Comparison of ENCODE assay signal across 22 cellular contexts in genomic region chr13:30982911-30983310, GRCh38. TPM values are rescaled to one million over a fixed set of nuclear protein-coding genes. Genes with fewer than 3 reads are reported as not detected.
DNase-seq lines count a peak whose midpoint lies in the region; ATAC-seq and TF ChIP-seq lines count a peak whose summit lies in the region.
"Had no signal": no experiment of that assay in that cellular context is flagged by ENCODE, and none has a peak within 500 bp of the region (broad histone marks: within the 10 kb centered on the region; RNA-seq: fewer than 3 reads in every experiment).

No MANE protein-coding gene starts in this region.

- H3K23ac ChIP-seq in trophoblast cell (ENCODE audit: low read length): no peak overlapping the region

- H3K9ac ChIP-seq in HUES6 (ENCODE audit: low read length) (no peak overlapping the region), OCI-LY3 (ENCODE audit: low read length) (no peak overlapping the region), trophoblast cell (ENCODE audit: low read length) (no peak overlapping the region)

- DNase-seq in trophoblast cell: no peak
- DNase-seq: ACHN; BE2C; C1 segment of cervical spinal cord; CD4-positive, CD25-positive, alpha-beta regulatory T cell; CD8-positive, alpha-beta memory T cell; COR-L47; DMS 273 treated with DMSO at 0.1 percent for 48 hours; DMS53; DND-41; EL; HCEC 1CT; KG1 had no signal

- no peaks in the 10 kb centered on the region for H3K79me2 ChIP-seq in OCI-LY3 (ENCODE audit: low read length)
- no peaks in the 10 kb centered on the region for H3K79me2 ChIP-seq in trophoblast cell (ENCODE audit: control insufficient read depth, insufficient read depth, low read length, poor library complexity)

- H3K27ac ChIP-seq in HUES6 (ENCODE audit: low read depth, low read length) (0 out of 2 replicates have a peak overlapping the region, but pooled peaks have one; percentile 3), OCI-LY3 (ENCODE audit: low read length) (no peak overlapping the region), mesodermal cell (ENCODE audit: low read depth, low read length, severe bottlenecking) (peak overlapping the region; percentile 33), trophoblast cell (ENCODE audit: low read depth, low read length) (no peak overlapping the region)

- no peak overlapping the region for H3K14ac ChIP-seq in trophoblast cell (ENCODE audit: low read length)

- H3K27me3 ChIP-seq in HUES6 (ENCODE audit: control insufficient read depth, insufficient read depth, low read length) (no peaks in the 10 kb centered on the region), OCI-LY3 (ENCODE audit: low read depth, low read length) (peaks cover 38% of the 10 kb centered on the region), trophoblast cell (ENCODE audit: insufficient read depth, low read length) (no peaks in the 10 kb centered on the region)
- H3K27me3 ChIP-seq: BE2C had no signal

- H3K9me3 ChIP-seq in HUES6 (ENCODE audit: control insufficient read depth, insufficient read depth, low read depth, low read length): no peaks in the 10 kb centered on the region
- no peaks in the 10 kb centered on the region for H3K9me3 ChIP-seq in OCI-LY3 (ENCODE audit: insufficient read depth, low read length)
- H3K9me3 ChIP-seq in mesodermal cell (ENCODE audit: control insufficient read depth, low read length): no peaks in the 10 kb centered on the region
- H3K9me3 ChIP-seq in trophoblast cell (ENCODE audit: insufficient read depth, low read depth, low read length): no peaks in the 10 kb centered on the region
- H3K9me3 ChIP-seq: BE2C had no signal

- no peak overlapping the region for H2AK5ac ChIP-seq in trophoblast cell (ENCODE audit: low read length)

- no peak overlapping the region for H4K12ac ChIP-seq in trophoblast cell (ENCODE audit: low read depth, low read length)

- H2BK12ac ChIP-seq in trophoblast cell (ENCODE audit: low read length): peak overlapping the region; percentile 52

- H3K4me2 ChIP-seq in OCI-LY3 (ENCODE audit: low read length) (peak overlapping the region; percentile 47), trophoblast cell (ENCODE audit: low read length) (no peak overlapping the region)
- H3K4me2 ChIP-seq: GM23338 had no signal

- H4K20me1 ChIP-seq in OCI-LY3 (ENCODE audit: insufficient read depth, low read length): no peaks in the 10 kb centered on the region

- H2AFZ ChIP-seq in OCI-LY3 (ENCODE audit: low read depth, low read length): no peak overlapping the region
- H2AFZ ChIP-seq in trophoblast cell (ENCODE audit: insufficient read depth, low read length, poor library complexity): no peak overlapping the region
- H2AFZ ChIP-seq: GM23338 had no signal

- no peak overlapping the region for H3K4me3 ChIP-seq in HUES6 (ENCODE audit: low read depth, low read length)
- H3K4me3 ChIP-seq in OCI-LY3 (ENCODE audit: low read length): no peak overlapping the region
- H3K4me3 ChIP-seq in mesodermal cell (ENCODE audit: extremely low read depth, insufficient read depth, low read length, poor library complexity, severe bottlenecking): no peak overlapping the region
- H3K4me3 ChIP-seq in trophoblast cell (ENCODE audit: low read depth, low read length): no peak overlapping the region
- H3K4me3 ChIP-seq: GM12878, GM23338 had no signal

- peaks cover 20% of the 10 kb centered on the region for H3K4me1 ChIP-seq in HUES6 (ENCODE audit: control insufficient read depth, insufficient read depth, low read length)
- peaks cover 23% of the 10 kb centered on the region for H3K4me1 ChIP-seq in OCI-LY3 (ENCODE audit: low read length)
- H3K4me1 ChIP-seq in mesodermal cell (ENCODE audit: control insufficient read depth, insufficient read depth, low read length, poor library complexity, severe bottlenecking): peaks cover 43% of the 10 kb centered on the region
- H3K4me1 ChIP-seq in trophoblast cell (ENCODE audit: control insufficient read depth in 1 of 2, insufficient read depth in 2 of 2, low read length in 2 of 2): peaks cover 6 to 8% of the 10 kb centered on the region in 2 experiments
- H3K4me1 ChIP-seq: BE2C had no signal

- no peak overlapping the region for H3K4ac ChIP-seq in trophoblast cell (ENCODE audit: low read depth, low read length)

- ATAC-seq in GM19397 (IDR thresholded peaks at IDR 0.05; ENCODE audit: unreplicated experiment) (no peak), HG03045 (IDR thresholded peaks at IDR 0.05; ENCODE audit: unreplicated experiment) (no peak), HG03135 (IDR thresholded peaks at IDR 0.05; ENCODE audit: unreplicated experiment) (no peak)
- ATAC-seq: GM12878 had no signal

- H3K18ac ChIP-seq in trophoblast cell (ENCODE audit: low read length): no peak overlapping the region

- no peak overlapping the region for H2BK120ac ChIP-seq in trophoblast cell (ENCODE audit: insufficient read depth, low read length, poor library complexity)

- H3K36me3 ChIP-seq in HUES6 (ENCODE audit: control insufficient read depth, insufficient read depth, low read length) (no peaks in the 10 kb centered on the region), OCI-LY3 (replicated peaks; ENCODE audit: low read depth, low read length) (no peaks in the 10 kb centered on the region), mesodermal cell (ENCODE audit: control insufficient read depth, insufficient read depth, low read length) (no peaks in the 10 kb centered on the region), trophoblast cell (ENCODE audit: control insufficient read depth in 1 of 2, insufficient read depth in 2 of 2, low read length in 2 of 2) (no peaks in the 10 kb centered on the region)
- H3K36me3 ChIP-seq: BE2C had no signal

- no peak overlapping the region for H4K8ac ChIP-seq in trophoblast cell (ENCODE audit: low read depth, low read length)

- no peak overlapping the region for H2BK5ac ChIP-seq in trophoblast cell (ENCODE audit: low read depth, low read length, poor library complexity)

- no peak for TF ChIP-seq CTCF in OCI-LY3 (IDR thresholded peaks at IDR 0.05; ENCODE audit: low read depth, low read length)

- peaks cover 16% of the 10 kb centered on the region for H3K79me1 ChIP-seq in trophoblast cell (ENCODE audit: low read length)

- 67 to 100% methylated on average over 1 to 2 of the region's 3 CpGs for WGBS in mesodermal cell (ENCODE audit: insufficient coverage in 2 of 2), 2 experiments
- no CpG with 5 or more reads among the region's 3 CpGs for WGBS in trophoblast cell (ENCODE audit: extremely low coverage, insufficient coverage, insufficient read length)

- no peak overlapping the region for H4K91ac ChIP-seq in trophoblast cell (ENCODE audit: low read depth, low read length)

RNA-seq across cellular contexts. Expression of gene TEX26, which starts 50.5 kb away (rescaled TPM):
- polyA plus RNA-seq in mesodermal cell (2013, experiment 1 of 2): 0.77 TPM
- polyA plus RNA-seq in mesodermal cell (2013, experiment 2 of 2): 0.76 TPM
- polyA plus RNA-seq in trophoblast cell (2013): 0.12 TPM in 1 of 2 replicates, not detected in the other
- polyA plus RNA-seq: CD4-positive, CD25-positive, alpha-beta regulatory T cell; CD8-positive, alpha-beta memory T cell; GM12878; GM23338; IgD-negative memory B cell had no signal

Comparison
In these comparisons a context has a peak if more than half of its experiments do, and no peak if none do; other contexts are left out.
1. H3K27ac ChIP-seq: peak in HUES6 (single experiment) and mesodermal cell (single experiment); none in OCI-LY3 (single experiment) and trophoblast cell (single experiment).